Comparison of ENCODE assay signal across 19 cellular contexts in the genomic region with DNA sequence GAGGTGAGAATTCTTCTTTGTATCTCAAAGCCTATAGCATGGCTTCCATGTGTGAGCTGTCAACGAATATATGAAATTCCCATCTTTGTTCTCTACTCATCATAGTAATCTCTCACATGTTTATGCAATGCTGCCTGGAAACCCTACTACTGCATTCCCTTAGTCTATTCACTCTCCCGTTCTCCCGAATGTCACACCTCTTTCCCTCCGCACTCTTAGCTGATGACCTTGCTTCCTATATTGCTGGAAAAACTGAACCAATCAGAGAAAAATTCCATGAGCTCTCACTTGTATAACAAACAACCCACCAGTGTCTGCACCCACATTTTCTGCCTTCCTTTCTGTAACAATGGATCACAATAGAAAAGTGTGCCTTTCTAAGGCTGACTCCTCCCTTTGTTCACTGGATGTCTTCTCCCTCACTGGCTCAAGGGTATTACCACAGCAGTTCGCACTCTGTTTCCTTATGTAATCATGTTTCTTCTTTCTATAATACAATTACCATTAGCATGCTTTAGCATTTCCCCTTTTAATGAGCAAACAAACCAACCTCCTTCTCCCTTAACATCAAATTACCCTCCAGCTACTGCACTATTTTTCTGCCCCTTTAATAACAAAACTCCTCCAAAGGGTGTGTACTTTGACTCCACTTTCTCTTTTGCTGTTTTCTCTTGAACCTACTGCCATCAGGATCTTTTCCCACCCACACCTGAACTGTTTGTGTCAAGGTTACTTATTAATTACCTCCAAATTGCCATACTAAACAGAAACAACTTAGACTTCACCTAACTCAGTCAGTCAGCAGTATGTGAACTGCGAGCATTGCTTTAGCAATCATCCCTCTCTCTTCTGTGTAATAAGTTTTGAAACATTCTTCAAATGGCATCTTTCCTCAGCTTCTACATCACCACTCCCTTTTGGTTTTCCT.
DNase-seq lines count a peak whose midpoint lies in the region; ATAC-seq, FAIRE-seq and TF ChIP-seq lines count a peak whose summit lies in the region.
"Had no signal": no experiment of that assay in that cellular context is flagged by ENCODE, and none has a peak within 500 bp of the region (broad histone marks: within the 10 kb centered on the region; RNA-seq: fewer than 3 reads in every experiment).

No MANE protein-coding gene starts in this region.

- no peaks in the 10 kb centered on the region for H3K9me3 Mint-ChIP-seq in activated CD4-positive, alpha-beta T cell treated with anti-CD3 and anti-CD28 coated beads, Interleukin-2, amount 10 ng/mL, durations not matched to agents 7 days and 5 days
- no peaks in the 10 kb centered on the region for H3K9me3 Mint-ChIP-seq in natural killer cell
- H3K9me3 Mint-ChIP-seq: CD4-positive, alpha-beta T cell; H9 had no signal

- H3K9me3 ChIP-seq in right lobe of liver: no peaks in the 10 kb centered on the region
- H3K9me3 ChIP-seq: A549 had no signal

- POLR2A ChIA-PET in activated CD4-positive, alpha-beta T cell treated with anti-CD3 and anti-CD28 coated beads, Interleukin-2, amount 10 ng/mL, durations not matched to agents 7 days and 5 days (lab: Charles Lee): no interaction called here

- ATAC-seq in right lobe of liver (peak; percentile 75 to 88 (median 80)), natural killer cell (no peak)
- ATAC-seq: A549 had no signal

- H3K4me1 ChIP-seq in right lobe of liver: peaks cover 0 to 8% (median 0%) of the 10 kb centered on the region in 4 donors
- H3K4me1 ChIP-seq: A549 had no signal

- peak overlapping the region in 2 of 3 donors; percentile 2 to 10 for H3K4me3 ChIP-seq in right lobe of liver
- H3K4me3 ChIP-seq: A549 had no signal

- peak overlapping the region in 2 of 3 donors; percentile 12 to 20 for H3K27ac ChIP-seq in right lobe of liver
- H3K27ac ChIP-seq: 22Rv1, A549, C4-2B had no signal

- no peaks in the 10 kb centered on the region for H3K27me3 Mint-ChIP-seq in activated CD4-positive, alpha-beta T cell treated with anti-CD3 and anti-CD28 coated beads, Interleukin-2, amount 10 ng/mL, durations not matched to agents 7 days and 5 days
- no peaks in the 10 kb centered on the region for H3K27me3 Mint-ChIP-seq in natural killer cell (ENCODE audit: low read depth in 2 of 2)
- H3K27me3 Mint-ChIP-seq: CD4-positive, alpha-beta T cell had no signal

- TF ChIP-seq CTCF in right lobe of liver (IDR thresholded peaks at IDR 0.05) (no peak), natural killer cell (IDR thresholded peaks at IDR 0.05) (no peak)

- no peak overlapping the region for H3K4me3 Mint-ChIP-seq in activated CD4-positive, alpha-beta T cell treated with anti-CD3 and anti-CD28 coated beads, Interleukin-2, amount 10 ng/mL, durations not matched to agents 7 days and 5 days
- H3K4me3 Mint-ChIP-seq in natural killer cell: no peak overlapping the region
- H3K4me3 Mint-ChIP-seq: CD4-positive, alpha-beta T cell; H9 had no signal

- peak; percentile 17 for TF ChIP-seq POLR2A in right lobe of liver (IDR thresholded peaks at IDR 0.05)

- peak; percentile 95 for FAIRE-seq in HTR-8/SVneo (lab: Jason Lieb, UNC)
- FAIRE-seq: A549, GM12892, GM18507 had no signal

- H3K27ac Mint-ChIP-seq in activated CD4-positive, alpha-beta T cell treated with anti-CD3 and anti-CD28 coated beads, Interleukin-2, amount 10 ng/mL, durations not matched to agents 7 days and 5 days: no peak overlapping the region
- no peak overlapping the region for H3K27ac Mint-ChIP-seq in natural killer cell
- H3K27ac Mint-ChIP-seq: CD4-positive, alpha-beta T cell; H9 had no signal

- DNase-seq in HTR-8/SVneo (ENCODE audit: insufficient read length, low spot score) (no peak), left kidney (ENCODE audit: low read depth, low spot score) (peak; percentile 41), right lobe of liver (no peak), renal cortical epithelial cell (ENCODE audit: low read depth) (peak; percentile 78), natural killer cell (no peak), Kasumi-1 (lab: John Stamatoyannopoulos, UW) (no peak)
- DNase-seq in activated CD4-positive, alpha-beta T cell treated with anti-CD3 and anti-CD28 coated beads, Interleukin-2, amount 10 ng/mL, durations not matched to agents 7 days and 5 days: no peak
- DNase-seq: AML-193; CD4-positive, alpha-beta T cell; DMS153; DMS79; GDM1; GOT3; H9 had no signal

- WGBS in right lobe of liver (ENCODE audit: insufficient coverage, low coverage, low lambda C conversion rate, missing lambda C conversion rate): 43% methylated on average over 6 of the region's 6 CpGs

- no peaks in the 10 kb centered on the region for H3K27me3 ChIP-seq in right lobe of liver

- intact Hi-C loops in right lobe of liver (cut with DNase I) (no loop called here), natural killer cell (cut with micrococcal nuclease) (no loop called here)

- H3K36me3 Mint-ChIP-seq in activated CD4-positive, alpha-beta T cell treated with anti-CD3 and anti-CD28 coated beads, Interleukin-2, amount 10 ng/mL, durations not matched to agents 7 days and 5 days (ENCODE audit: low read depth): no peaks in the 10 kb centered on the region
- H3K36me3 Mint-ChIP-seq in natural killer cell: no peaks in the 10 kb centered on the region

- CTCF ChIA-PET in activated CD4-positive, alpha-beta T cell treated with anti-CD3 and anti-CD28 coated beads, Interleukin-2, amount 10 ng/mL, durations not matched to agents 7 days and 5 days (lab: Charles Lee): no interaction called here

- H3K36me3 ChIP-seq in right lobe of liver: no peaks in the 10 kb centered on the region

- H3K4me1 Mint-ChIP-seq in activated CD4-positive, alpha-beta T cell treated with anti-CD3 and anti-CD28 coated beads, Interleukin-2, amount 10 ng/mL, durations not matched to agents 7 days and 5 days: no peaks in the 10 kb centered on the region
- no peaks in the 10 kb centered on the region for H3K4me1 Mint-ChIP-seq in natural killer cell
- H3K4me1 Mint-ChIP-seq: H9 had no signal

Comparison
In these comparisons a context has a peak if more than half of its experiments do, and no peak if none do; other contexts are left out.
1. DNase-seq: peak in left kidney (single experiment) and renal cortical epithelial cell (single experiment); none in HTR-8/SVneo (single experiment), right lobe of liver (0 of 3), activated CD4-positive, alpha-beta T cell treated with anti-CD3 and anti-CD28 coated beads, Interleukin-2, amount 10 ng/mL, durations not matched to agents 7 days and 5 days (single experiment), natural killer cell (single experiment) and Kasumi-1 (0 of 2).
2. ATAC-seq: peak in right lobe of liver (4 of 4); none in natural killer cell (0 of 3).